In the genomic region with DNA sequence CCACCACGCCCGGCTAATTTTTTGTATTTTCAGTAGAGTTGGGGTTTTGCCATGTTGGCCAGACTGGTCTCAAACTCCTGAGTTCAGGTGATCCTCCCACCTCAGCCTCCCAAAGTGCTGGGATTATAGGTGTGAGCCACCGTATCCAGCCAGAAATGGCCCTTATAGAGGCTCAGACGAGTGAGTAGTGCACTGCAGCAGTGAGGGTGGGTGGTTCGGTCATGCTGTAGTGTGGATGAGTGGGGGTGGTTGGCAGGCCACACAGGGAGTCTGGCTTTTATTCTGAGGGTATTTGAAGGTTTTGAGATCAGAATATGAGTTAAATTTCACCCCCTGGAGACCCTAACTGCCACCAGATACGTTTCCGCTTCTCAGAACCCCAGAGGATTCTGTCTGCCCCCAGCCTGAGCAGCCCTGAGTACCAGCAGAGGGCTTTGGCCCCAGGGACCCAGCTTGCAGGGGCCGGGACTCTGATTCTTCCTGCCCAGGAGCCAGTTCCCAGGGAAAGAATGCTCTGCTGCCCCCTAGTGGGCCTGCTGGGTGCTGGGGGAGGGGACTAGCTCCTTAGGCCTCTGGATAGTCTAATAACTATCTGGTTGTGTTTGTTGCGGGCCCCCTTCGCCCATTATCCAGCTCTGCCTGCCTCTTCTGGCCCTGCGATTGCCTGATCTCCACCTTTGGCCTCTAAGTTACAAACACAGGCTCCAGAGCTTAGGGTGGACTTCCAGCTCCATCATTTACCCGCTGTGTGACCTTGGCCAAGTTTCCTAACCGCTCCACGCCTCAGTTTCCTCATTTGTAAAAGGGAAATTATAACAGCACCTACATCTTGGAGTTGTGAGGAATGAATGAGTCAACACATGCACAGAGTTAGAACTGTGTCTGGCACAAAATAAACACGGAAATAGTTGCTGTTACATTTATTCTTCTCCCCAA, we compare ENCODE assay signal across 1 cellular context.
A peak's percentile ranks its signal among the peaks of the same experiment; 100 is the strongest.
TF ChIP-seq lines count a peak whose summit lies in the region.

No MANE protein-coding gene starts in this region.

TF ChIP-seq in HepG2, 621 proteins besides CTCF, POLR2A, EP300 and RAD21 (continued from another document and continues in another):
- TF ChIP-seq, protein P1, sequence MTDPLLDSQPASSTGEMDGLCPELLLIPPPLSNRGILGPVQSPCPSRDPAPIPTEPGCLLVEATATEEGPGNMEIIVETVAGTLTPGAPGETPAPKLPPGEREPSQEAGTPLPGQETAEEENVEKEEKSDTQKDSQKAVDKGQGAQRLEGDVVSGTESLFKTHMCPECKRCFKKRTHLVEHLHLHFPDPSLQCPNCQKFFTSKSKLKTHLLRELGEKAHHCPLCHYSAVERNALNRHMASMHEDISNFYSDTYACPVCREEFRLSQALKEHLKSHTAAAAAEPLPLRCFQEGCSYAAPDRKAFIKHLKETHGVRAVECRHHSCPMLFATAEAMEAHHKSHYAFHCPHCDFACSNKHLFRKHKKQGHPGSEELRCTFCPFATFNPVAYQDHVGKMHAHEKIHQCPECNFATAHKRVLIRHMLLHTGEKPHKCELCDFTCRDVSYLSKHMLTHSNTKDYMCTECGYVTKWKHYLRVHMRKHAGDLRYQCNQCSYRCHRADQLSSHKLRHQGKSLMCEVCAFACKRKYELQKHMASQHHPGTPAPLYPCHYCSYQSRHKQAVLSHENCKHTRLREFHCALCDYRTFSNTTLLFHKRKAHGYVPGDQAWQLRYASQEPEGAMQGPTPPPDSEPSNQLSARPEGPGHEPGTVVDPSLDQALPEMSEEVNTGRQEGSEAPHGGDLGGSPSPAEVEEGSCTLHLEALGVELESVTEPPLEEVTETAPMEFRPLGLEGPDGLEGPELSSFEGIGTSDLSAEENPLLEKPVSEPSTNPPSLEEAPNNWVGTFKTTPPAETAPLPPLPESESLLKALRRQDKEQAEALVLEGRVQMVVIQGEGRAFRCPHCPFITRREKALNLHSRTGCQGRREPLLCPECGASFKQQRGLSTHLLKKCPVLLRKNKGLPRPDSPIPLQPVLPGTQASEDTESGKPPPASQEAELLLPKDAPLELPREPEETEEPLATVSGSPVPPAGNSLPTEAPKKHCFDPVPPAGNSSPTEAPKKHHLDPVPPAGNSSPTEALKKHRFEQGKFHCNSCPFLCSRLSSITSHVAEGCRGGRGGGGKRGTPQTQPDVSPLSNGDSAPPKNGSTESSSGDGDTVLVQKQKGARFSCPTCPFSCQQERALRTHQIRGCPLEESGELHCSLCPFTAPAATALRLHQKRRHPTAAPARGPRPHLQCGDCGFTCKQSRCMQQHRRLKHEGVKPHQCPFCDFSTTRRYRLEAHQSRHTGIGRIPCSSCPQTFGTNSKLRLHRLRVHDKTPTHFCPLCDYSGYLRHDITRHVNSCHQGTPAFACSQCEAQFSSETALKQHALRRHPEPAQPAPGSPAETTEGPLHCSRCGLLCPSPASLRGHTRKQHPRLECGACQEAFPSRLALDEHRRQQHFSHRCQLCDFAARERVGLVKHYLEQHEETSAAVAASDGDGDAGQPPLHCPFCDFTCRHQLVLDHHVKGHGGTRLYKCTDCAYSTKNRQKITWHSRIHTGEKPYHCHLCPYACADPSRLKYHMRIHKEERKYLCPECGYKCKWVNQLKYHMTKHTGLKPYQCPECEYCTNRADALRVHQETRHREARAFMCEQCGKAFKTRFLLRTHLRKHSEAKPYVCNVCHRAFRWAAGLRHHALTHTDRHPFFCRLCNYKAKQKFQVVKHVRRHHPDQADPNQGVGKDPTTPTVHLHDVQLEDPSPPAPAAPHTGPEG (CRISPR knock-in tag; IDR thresholded peaks at IDR 0.05): peak; percentile 40; the same call in 1 of the 2 replicates
- TF ChIP-seq ZNF263 (CRISPR knock-in tag; IDR thresholded peaks at IDR 0.05): 0 out of 2 replicates have a peak, but pooled peaks have one; percentile 20
- peak; percentile 47; the same call in 1 of the 2 replicates for TF ChIP-seq ISL2 (CRISPR knock-in tag; IDR thresholded peaks at IDR 0.05)
- TF ChIP-seq JDP2 (CRISPR knock-in tag; IDR thresholded peaks at IDR 0.05; ENCODE audit: borderline replicate concordance): no peak
- TF ChIP-seq NR3C1 (CRISPR knock-in tag; IDR thresholded peaks at IDR 0.05): no peak
- TF ChIP-seq ZNF841 (CRISPR knock-in tag; IDR thresholded peaks at IDR 0.05; ENCODE audit: borderline replicate concordance): no peak
- peak; percentile 66; the same call in 1 of the 2 replicates for TF ChIP-seq HOMEZ (CRISPR knock-in tag; IDR thresholded peaks at IDR 0.05; ENCODE audit: low read depth)
- 0 out of 2 replicates have a peak, but pooled peaks have one; percentile 15 for TF ChIP-seq ZNF329 (CRISPR knock-in tag; IDR thresholded peaks at IDR 0.05; ENCODE audit: low read depth)
- TF ChIP-seq POLR2G (IDR thresholded peaks at IDR 0.05; ENCODE audit: low read depth, low read length): no peak
- peak; percentile 67; the same call in 1 of the 2 replicates for TF ChIP-seq ZFY (CRISPR knock-in tag; IDR thresholded peaks at IDR 0.05)
- peak; percentile 75 for TF ChIP-seq MAZ (IDR thresholded peaks at IDR 0.05; ENCODE audit: borderline replicate concordance, low read depth, low read length)
- peak; percentile 54; the same call in 1 of the 2 replicates for TF ChIP-seq MAZ (CRISPR knock-in tag; IDR thresholded peaks at IDR 0.05; ENCODE audit: low read depth)
- TF ChIP-seq MTF1 (CRISPR knock-in tag; IDR thresholded peaks at IDR 0.05): no peak
- 0 out of 2 replicates have a peak, but pooled peaks have one; percentile 21 for TF ChIP-seq NFE2L1 (CRISPR knock-in tag; IDR thresholded peaks at IDR 0.05; ENCODE audit: borderline replicate concordance)
- TF ChIP-seq, protein P2, sequence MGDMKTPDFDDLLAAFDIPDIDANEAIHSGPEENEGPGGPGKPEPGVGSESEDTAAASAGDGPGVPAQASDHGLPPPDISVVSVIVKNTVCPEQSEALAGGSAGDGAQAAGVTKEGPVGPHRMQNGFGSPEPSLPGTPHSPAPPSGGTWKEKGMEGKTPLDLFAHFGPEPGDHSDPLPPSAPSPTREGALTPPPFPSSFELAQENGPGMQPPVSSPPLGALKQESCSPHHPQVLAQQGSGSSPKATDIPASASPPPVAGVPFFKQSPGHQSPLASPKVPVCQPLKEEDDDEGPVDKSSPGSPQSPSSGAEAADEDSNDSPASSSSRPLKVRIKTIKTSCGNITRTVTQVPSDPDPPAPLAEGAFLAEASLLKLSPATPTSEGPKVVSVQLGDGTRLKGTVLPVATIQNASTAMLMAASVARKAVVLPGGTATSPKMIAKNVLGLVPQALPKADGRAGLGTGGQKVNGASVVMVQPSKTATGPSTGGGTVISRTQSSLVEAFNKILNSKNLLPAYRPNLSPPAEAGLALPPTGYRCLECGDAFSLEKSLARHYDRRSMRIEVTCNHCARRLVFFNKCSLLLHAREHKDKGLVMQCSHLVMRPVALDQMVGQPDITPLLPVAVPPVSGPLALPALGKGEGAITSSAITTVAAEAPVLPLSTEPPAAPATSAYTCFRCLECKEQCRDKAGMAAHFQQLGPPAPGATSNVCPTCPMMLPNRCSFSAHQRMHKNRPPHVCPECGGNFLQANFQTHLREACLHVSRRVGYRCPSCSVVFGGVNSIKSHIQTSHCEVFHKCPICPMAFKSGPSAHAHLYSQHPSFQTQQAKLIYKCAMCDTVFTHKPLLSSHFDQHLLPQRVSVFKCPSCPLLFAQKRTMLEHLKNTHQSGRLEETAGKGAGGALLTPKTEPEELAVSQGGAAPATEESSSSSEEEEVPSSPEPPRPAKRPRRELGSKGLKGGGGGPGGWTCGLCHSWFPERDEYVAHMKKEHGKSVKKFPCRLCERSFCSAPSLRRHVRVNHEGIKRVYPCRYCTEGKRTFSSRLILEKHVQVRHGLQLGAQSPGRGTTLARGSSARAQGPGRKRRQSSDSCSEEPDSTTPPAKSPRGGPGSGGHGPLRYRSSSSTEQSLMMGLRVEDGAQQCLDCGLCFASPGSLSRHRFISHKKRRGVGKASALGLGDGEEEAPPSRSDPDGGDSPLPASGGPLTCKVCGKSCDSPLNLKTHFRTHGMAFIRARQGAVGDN (CRISPR knock-in tag; IDR thresholded peaks at IDR 0.05): peak; percentile 80
- TF ChIP-seq, protein P3, sequence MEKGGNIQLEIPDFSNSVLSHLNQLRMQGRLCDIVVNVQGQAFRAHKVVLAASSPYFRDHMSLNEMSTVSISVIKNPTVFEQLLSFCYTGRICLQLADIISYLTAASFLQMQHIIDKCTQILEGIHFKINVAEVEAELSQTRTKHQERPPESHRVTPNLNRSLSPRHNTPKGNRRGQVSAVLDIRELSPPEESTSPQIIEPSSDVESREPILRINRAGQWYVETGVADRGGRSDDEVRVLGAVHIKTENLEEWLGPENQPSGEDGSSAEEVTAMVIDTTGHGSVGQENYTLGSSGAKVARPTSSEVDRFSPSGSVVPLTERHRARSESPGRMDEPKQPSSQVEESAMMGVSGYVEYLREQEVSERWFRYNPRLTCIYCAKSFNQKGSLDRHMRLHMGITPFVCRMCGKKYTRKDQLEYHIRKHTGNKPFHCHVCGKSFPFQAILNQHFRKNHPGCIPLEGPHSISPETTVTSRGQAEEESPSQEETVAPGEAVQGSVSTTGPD (CRISPR knock-in tag; IDR thresholded peaks at IDR 0.05): 0 out of 2 replicates have a peak, but pooled peaks have one; percentile 7
- TF ChIP-seq, protein P4, sequence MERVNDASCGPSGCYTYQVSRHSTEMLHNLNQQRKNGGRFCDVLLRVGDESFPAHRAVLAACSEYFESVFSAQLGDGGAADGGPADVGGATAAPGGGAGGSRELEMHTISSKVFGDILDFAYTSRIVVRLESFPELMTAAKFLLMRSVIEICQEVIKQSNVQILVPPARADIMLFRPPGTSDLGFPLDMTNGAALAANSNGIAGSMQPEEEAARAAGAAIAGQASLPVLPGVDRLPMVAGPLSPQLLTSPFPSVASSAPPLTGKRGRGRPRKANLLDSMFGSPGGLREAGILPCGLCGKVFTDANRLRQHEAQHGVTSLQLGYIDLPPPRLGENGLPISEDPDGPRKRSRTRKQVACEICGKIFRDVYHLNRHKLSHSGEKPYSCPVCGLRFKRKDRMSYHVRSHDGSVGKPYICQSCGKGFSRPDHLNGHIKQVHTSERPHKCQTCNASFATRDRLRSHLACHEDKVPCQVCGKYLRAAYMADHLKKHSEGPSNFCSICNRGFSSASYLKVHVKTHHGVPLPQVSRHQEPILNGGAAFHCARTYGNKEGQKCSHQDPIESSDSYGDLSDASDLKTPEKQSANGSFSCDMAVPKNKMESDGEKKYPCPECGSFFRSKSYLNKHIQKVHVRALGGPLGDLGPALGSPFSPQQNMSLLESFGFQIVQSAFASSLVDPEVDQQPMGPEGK (CRISPR knock-in tag; IDR thresholded peaks at IDR 0.05): peak; percentile 84
- TF ChIP-seq, protein P5, sequence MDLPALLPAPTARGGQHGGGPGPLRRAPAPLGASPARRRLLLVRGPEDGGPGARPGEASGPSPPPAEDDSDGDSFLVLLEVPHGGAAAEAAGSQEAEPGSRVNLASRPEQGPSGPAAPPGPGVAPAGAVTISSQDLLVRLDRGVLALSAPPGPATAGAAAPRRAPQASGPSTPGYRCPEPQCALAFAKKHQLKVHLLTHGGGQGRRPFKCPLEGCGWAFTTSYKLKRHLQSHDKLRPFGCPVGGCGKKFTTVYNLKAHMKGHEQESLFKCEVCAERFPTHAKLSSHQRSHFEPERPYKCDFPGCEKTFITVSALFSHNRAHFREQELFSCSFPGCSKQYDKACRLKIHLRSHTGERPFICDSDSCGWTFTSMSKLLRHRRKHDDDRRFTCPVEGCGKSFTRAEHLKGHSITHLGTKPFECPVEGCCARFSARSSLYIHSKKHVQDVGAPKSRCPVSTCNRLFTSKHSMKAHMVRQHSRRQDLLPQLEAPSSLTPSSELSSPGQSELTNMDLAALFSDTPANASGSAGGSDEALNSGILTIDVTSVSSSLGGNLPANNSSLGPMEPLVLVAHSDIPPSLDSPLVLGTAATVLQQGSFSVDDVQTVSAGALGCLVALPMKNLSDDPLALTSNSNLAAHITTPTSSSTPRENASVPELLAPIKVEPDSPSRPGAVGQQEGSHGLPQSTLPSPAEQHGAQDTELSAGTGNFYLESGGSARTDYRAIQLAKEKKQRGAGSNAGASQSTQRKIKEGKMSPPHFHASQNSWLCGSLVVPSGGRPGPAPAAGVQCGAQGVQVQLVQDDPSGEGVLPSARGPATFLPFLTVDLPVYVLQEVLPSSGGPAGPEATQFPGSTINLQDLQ (CRISPR knock-in tag; IDR thresholded peaks at IDR 0.05): no peak
- TF ChIP-seq PAWR (CRISPR knock-in tag; IDR thresholded peaks at IDR 0.05; ENCODE audit: borderline replicate concordance): no peak
- no peak for TF ChIP-seq SCMH1 (CRISPR knock-in tag; IDR thresholded peaks at IDR 0.05; ENCODE audit: borderline replicate concordance)
- TF ChIP-seq ZNF543 (CRISPR knock-in tag; IDR thresholded peaks at IDR 0.05): no peak
- TF ChIP-seq HES4 (CRISPR knock-in tag; IDR thresholded peaks at IDR 0.05; ENCODE audit: borderline replicate concordance): no peak
- peak; percentile 46 for TF ChIP-seq U2AF1 (optimal IDR thresholded peaks at IDR 0.05; ENCODE audit: low read depth, low read length)
- no peak for TF ChIP-seq CENPBD1 (CRISPR knock-in tag; IDR thresholded peaks at IDR 0.05; ENCODE audit: borderline replicate concordance, low read depth)
- peak; percentile 83 for TF ChIP-seq ZNF501 (CRISPR knock-in tag; IDR thresholded peaks at IDR 0.05)
- no peak for TF ChIP-seq IRX3 (CRISPR knock-in tag; IDR thresholded peaks at IDR 0.05; ENCODE audit: borderline replicate concordance, low read depth)
- TF ChIP-seq SUZ12 (IDR thresholded peaks at IDR 0.05; ENCODE audit: low read depth, low read length): no peak
- TF ChIP-seq SOX13 (IDR thresholded peaks at IDR 0.05): no peak
- TF ChIP-seq SOX13 (CRISPR knock-in tag; conservative IDR thresholded peaks at IDR 0.05 in 1 of 2, IDR thresholded peaks at IDR 0.05 in 1 of 2): peak in 1 of 2 experiments; percentile 41; a peak in 1 of 4 replicates
